21 cellular contexts compared by ENCODE assay signal in the genomic region with DNA sequence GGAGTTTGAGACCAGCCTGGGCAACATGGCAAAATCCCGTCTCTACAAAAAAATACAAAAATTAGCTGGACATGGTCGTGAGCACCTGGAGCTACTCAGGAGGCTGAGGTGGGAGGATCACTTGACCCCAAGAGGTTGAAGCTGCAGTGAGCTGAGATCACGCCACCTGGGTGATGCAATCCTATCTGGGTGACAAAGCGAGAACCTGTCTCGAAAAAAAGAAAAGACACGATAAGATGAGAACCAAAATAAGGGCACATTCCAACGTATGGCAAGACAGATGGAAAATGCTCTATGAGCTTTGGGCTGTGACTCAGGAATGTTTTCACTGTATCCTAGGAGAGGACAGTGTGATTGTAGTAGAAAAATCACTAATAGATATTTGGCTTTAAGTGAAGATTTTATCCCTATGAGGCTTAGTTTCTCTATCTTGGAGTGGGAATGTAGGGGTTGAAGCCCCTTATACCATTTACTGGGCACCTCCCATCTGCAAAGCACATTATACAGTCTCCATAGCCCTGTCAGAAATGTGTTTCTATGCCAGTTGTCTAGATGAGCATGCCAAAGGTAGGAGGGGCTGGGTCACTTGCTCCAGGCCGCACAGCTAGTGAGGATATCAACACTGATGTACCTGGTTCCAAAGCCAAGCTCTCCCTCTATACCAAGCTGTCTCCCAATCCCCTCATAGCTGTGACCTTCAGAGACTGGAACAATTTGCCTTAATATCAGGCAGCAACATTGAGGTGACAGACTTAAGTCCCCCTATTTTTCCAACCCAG. TPM values are rescaled to one million over a fixed set of nuclear protein-coding genes. Genes with fewer than 3 reads are reported as not detected.
DNase-seq lines count a peak whose midpoint lies in the region; ATAC-seq, FAIRE-seq and TF ChIP-seq lines count a peak whose summit lies in the region.
"Had no signal": no experiment of that assay in that cellular context is flagged by ENCODE, and none has a peak within 500 bp of the region (broad histone marks: within the 10 kb centered on the region; RNA-seq: fewer than 3 reads in every experiment).

No MANE protein-coding gene starts in this region.

- no peak for TF ChIP-seq EP300 in K562 (IDR thresholded peaks at IDR 0.05; ENCODE audit: low read length)

- H4K8ac ChIP-seq in trophoblast cell (ENCODE audit: low read depth, low read length): no peak overlapping the region

- no peak overlapping the region for H2AK5ac ChIP-seq in trophoblast cell (ENCODE audit: low read length)

- no peak overlapping the region for H3K14ac ChIP-seq in trophoblast cell (ENCODE audit: low read length)

- no peak overlapping the region for H2BK5ac ChIP-seq in trophoblast cell (ENCODE audit: low read depth, low read length, poor library complexity)

- no peak overlapping the region for H2AFZ ChIP-seq in GM23248
- no peak overlapping the region for H2AFZ ChIP-seq in K562 (ENCODE audit: low read depth, low read length)
- no peak overlapping the region for H2AFZ ChIP-seq in trophoblast cell (ENCODE audit: insufficient read depth, low read length, poor library complexity)

- in situ Hi-C loops in GM23248 (cut with MboI) (no loop called here), K562 (cut with MboI) (no loop called here)

- peak; percentile 51 for ATAC-seq in Right ventricle myocardium superior (ENCODE audit: poor library complexity)
- no peak for ATAC-seq in Right ventricle myocardium inferior
- ATAC-seq in K562: no peak
- ATAC-seq: A549 had no signal

- H4K12ac ChIP-seq in trophoblast cell (ENCODE audit: low read depth, low read length): no peak overlapping the region

- no peak overlapping the region for H3K4me3 ChIP-seq in GM23248
- no peak overlapping the region for H3K4me3 ChIP-seq in K562
- no peak overlapping the region for H3K4me3 ChIP-seq in trophoblast cell (ENCODE audit: low read depth, low read length)
- H3K4me3 ChIP-seq: A549, HAP-1 had no signal

- CTCF ChIA-PET in K562 (lab: Yijun Ruan, JAX; ENCODE audit: low intra/inter-chr PET ratio): interaction anchor here (0.5 kb wide), 1 partner anchor 13 kb away, joined by 6 read pairs; no protein-coding TSS in a partner anchor

- FAIRE-seq in K562 (lab: Jason Lieb, UNC): no peak
- FAIRE-seq: GM12892, GM18507 had no signal

- peaks cover 29% of the 10 kb centered on the region for H3F3A ChIP-seq in GM23248 (ENCODE audit: insufficient read depth)

- no peaks in the 10 kb centered on the region; the same call in 1 of the 2 replicates for H3K36me3 ChIP-seq in GM23248 (ENCODE audit: low read depth)
- H3K36me3 ChIP-seq in K562 (ENCODE audit: control insufficient read depth, insufficient read depth, low read length): no peaks in the 10 kb centered on the region
- H3K36me3 ChIP-seq in trophoblast cell (ENCODE audit: control insufficient read depth in 1 of 2, insufficient read depth in 2 of 2, low read length in 2 of 2): no peaks in the 10 kb centered on the region
- H3K36me3 ChIP-seq: HAP-1 had no signal

- WGBS in GM23248 (ENCODE audit: low coverage in 1 of 2, low lambda C conversion rate in 2 of 2, missing lambda C conversion rate in 2 of 2), 2 experiments: 93% methylated on average over 8 of the region's 8 CpGs
- WGBS in K562 (ENCODE audit: insufficient coverage, low coverage, missing lambda C conversion rate): 3% methylated on average over 8 of the region's 8 CpGs
- no CpG with 5 or more reads among the region's 8 CpGs for WGBS in trophoblast cell (ENCODE audit: extremely low coverage, insufficient coverage, insufficient read length)

- no peak for TF ChIP-seq POLR2A in K562 (conservative IDR thresholded peaks at IDR 0.05)

- H3K79me1 ChIP-seq in trophoblast cell (ENCODE audit: low read length): no peaks in the 10 kb centered on the region

- no peak overlapping the region for H4K91ac ChIP-seq in trophoblast cell (ENCODE audit: low read depth, low read length)

- no peaks in the 10 kb centered on the region for H3K79me2 ChIP-seq in GM23248 (ENCODE audit: insufficient read depth)
- no peaks in the 10 kb centered on the region for H3K79me2 ChIP-seq in K562 (ENCODE audit: control insufficient read depth, insufficient read depth, low read length)
- H3K79me2 ChIP-seq in trophoblast cell (ENCODE audit: control insufficient read depth, insufficient read depth, low read length, poor library complexity): no peaks in the 10 kb centered on the region

- intact Hi-C loops in Right ventricle myocardium superior (cut with DNase I) (no loop called here), Right ventricle myocardium inferior (cut with DNase I) (no loop called here), K562 (cut with micrococcal nuclease) (no loop called here)

- no peaks in the 10 kb centered on the region for H3K9me1 ChIP-seq in K562 (ENCODE audit: control insufficient read depth, insufficient read depth, low read length)

- H3K4me2 ChIP-seq in GM23248 (ENCODE audit: unreplicated experiment): no peak overlapping the region
- no peak overlapping the region for H3K4me2 ChIP-seq in K562 (ENCODE audit: insufficient read depth, low read length)
- H3K4me2 ChIP-seq in trophoblast cell (ENCODE audit: low read length): no peak overlapping the region
- H3K4me2 ChIP-seq: A549 had no signal

- no peak overlapping the region for H2BK120ac ChIP-seq in trophoblast cell (ENCODE audit: insufficient read depth, low read length, poor library complexity)

- no peak overlapping the region for H3K27ac ChIP-seq in GM23248
- H3K27ac ChIP-seq in K562 (ENCODE audit: extremely low read depth, low read depth, low read length): no peak overlapping the region
- no peak overlapping the region for H3K27ac ChIP-seq in trophoblast cell (ENCODE audit: low read depth, low read length)
- H3K27ac ChIP-seq: 22Rv1, C4-2B had no signal

- H3K4me1 ChIP-seq in GM23248 (ENCODE audit: insufficient read depth) (peaks cover 26% of the 10 kb centered on the region), K562 (replicated peaks in 1 of 2; ENCODE audit: control insufficient read depth in 2 of 2, insufficient read depth in 2 of 2, low read length in 2 of 2) (no peaks in the 10 kb centered on the region), trophoblast cell (ENCODE audit: control insufficient read depth in 1 of 2, insufficient read depth in 2 of 2, low read length in 2 of 2) (no peaks in the 10 kb centered on the region)
- H3K4me1 ChIP-seq: HAP-1 had no signal

- BruUV-seq in K562 (replicated peaks; lab: Mats Ljungman, UMichigan): no TSS peak

- no peak overlapping the region for H3K23ac ChIP-seq in trophoblast cell (ENCODE audit: low read length)

- H3K4ac ChIP-seq in trophoblast cell (ENCODE audit: low read depth, low read length): no peak overlapping the region

- H3K27me3 ChIP-seq in GM23248 (replicated peaks; ENCODE audit: insufficient read depth): no peaks in the 10 kb centered on the region
- H3K27me3 ChIP-seq in K562 (ENCODE audit: control insufficient read depth in 2 of 2, insufficient read depth in 2 of 2, low read length in 2 of 2): no peaks in the 10 kb centered on the region
- H3K27me3 ChIP-seq in trophoblast cell (ENCODE audit: insufficient read depth, low read length): no peaks in the 10 kb centered on the region

- no peak overlapping the region for H2BK12ac ChIP-seq in trophoblast cell (ENCODE audit: low read length)

- no peak for TF ChIP-seq CTCF in K562 (IDR thresholded peaks at IDR 0.05 in 2 of 3, conservative IDR thresholded peaks at IDR 0.05 in 1 of 3; ENCODE audit: insufficient read depth in 2 of 3, low read depth in 1 of 3, low read length in 3 of 3)

- H3K9me3 ChIP-seq in GM23248 (ENCODE audit: low read depth): no peaks in the 10 kb centered on the region
- H3K9me3 ChIP-seq in K562 (replicated peaks; ENCODE audit: control insufficient read depth, insufficient read depth, low read depth, low read length): no peaks in the 10 kb centered on the region
- no peaks in the 10 kb centered on the region for H3K9me3 ChIP-seq in trophoblast cell (ENCODE audit: insufficient read depth, low read depth, low read length)
- H3K9me3 ChIP-seq: HAP-1 had no signal

- H3K9ac ChIP-seq in GM23248 (no peak overlapping the region), K562 (ENCODE audit: insufficient read depth in 1 of 2, low read depth in 2 of 2, low read length in 2 of 2) (no peak overlapping the region), trophoblast cell (ENCODE audit: low read length) (no peak overlapping the region)

- no peaks in the 10 kb centered on the region for H3K9me2 ChIP-seq in GM23248 (ENCODE audit: insufficient read depth)

- POLR2A ChIA-PET in K562 (lab: Yijun Ruan, JAX): interaction anchor here (0.6 kb wide), 1 partner anchor 44 kb away, joined by 3 read pairs; no protein-coding TSS in a partner anchor

- DNase-seq in Right ventricle myocardium superior (no peak), Right ventricle myocardium inferior (ENCODE audit: missing footprints) (no peak), GM23248 (peak; percentile 25), K562 (ENCODE audit: extremely low read depth in 1 of 4, low spot score in 3 of 4) (no peak), trophoblast cell (peak; percentile 65 to 94), NCI-H446 (lab: John Stamatoyannopoulos, UW) (no peak), SIG-M5 treated with dmso at 0.1 percent for 504 hours (lab: John Stamatoyannopoulos, UW; ENCODE audit: unreplicated experiment) (no peak)
- DNase-seq: AML-193; CD4-positive, alpha-beta memory T cell; DMS153; DMS79; GDM1 had no signal

- no peaks in the 10 kb centered on the region for H4K20me1 ChIP-seq in GM23248 (ENCODE audit: insufficient read depth)
- H4K20me1 ChIP-seq in K562 (replicated peaks; ENCODE audit: control insufficient read depth, insufficient read depth, low read length): no peaks in the 10 kb centered on the region

- TF ChIP-seq RAD21 in K562 (CRISPR knock-in tag; conservative IDR thresholded peaks at IDR 0.05 in 1 of 2, IDR thresholded peaks at IDR 0.05 in 1 of 2): no peak

- no peak overlapping the region for H3K18ac ChIP-seq in trophoblast cell (ENCODE audit: low read length)

RNA-seq across cellular contexts. Expression of gene NR2E3, which starts 53.6 kb away (rescaled TPM):
- total RNA-seq in Right ventricle myocardium superior (0.70 TPM), Right ventricle myocardium inferior (not detected), K562 (2014; rRNA removed) (not detected in 2 replicates), K562 (2014; rRNA removed; fragmentation: Illumina TruSeq; extraction: Trizol) (not detected in 2 replicates), K562 (2015; rRNA removed; fragmentation: Illumina TruSeq; extraction: Trizol) (not detected in 2 replicates), K562 (2021) (not detected in 2 replicates)
- not detected in 2 replicates for total RNA-seq in GM23248 (2014; rRNA removed; shearing (Covaris generic))
- polyA plus RNA-seq in GM23248 (2016; fragmentation: Nextera tagmentation; extraction: Ambion mirVana) (0.15 and 0.65 TPM in 2 replicates), K562 (2011; rRNA removed) (not detected in 2 replicates), K562 (2014; fragmentation: Illumina TruSeq; extraction: Trizol) (not detected in 2 replicates), K562 (2014; fragmentation: Nextera tagmentation; extraction: Ambion mirVana) (not detected), K562 (2014; rRNA removed) (not detected in 2 replicates)
- not detected in 2 replicates for total RNA-seq in K562 (2011; cell fraction: chromatin; rRNA removed; ENCODE audit: low replicate concordance)
- total RNA-seq in K562 (2011; cell fraction: nucleolus; rRNA removed): not detected in 2 replicates
- not detected in 2 replicates for total RNA-seq in K562 (2011; cell fraction: nucleoplasm; rRNA removed)
- not detected in 2 replicates for polyA plus RNA-seq in K562 (2011; cell fraction: cytosol; rRNA removed)
- polyA plus RNA-seq in K562 (2011; cell fraction: nucleus; rRNA removed): not detected in 2 replicates
- polyA plus RNA-seq in K562 (2012): not detected in 2 replicates
- not detected in 2 replicates for polyA minus RNA-seq in K562 (2011; rRNA and poly(A)+ RNA removed)
- not detected in 2 replicates for polyA minus RNA-seq in K562 (2011; cell fraction: cytosol; rRNA and poly(A)+ RNA removed)
- not detected in 2 replicates for polyA minus RNA-seq in K562 (2011; cell fraction: nucleus; rRNA and poly(A)+ RNA removed)
- polyA plus RNA-seq in trophoblast cell (2013): 0.12 and 0.14 TPM in 2 replicates
- total RNA-seq: CD4-positive, alpha-beta memory T cell; Daoy; H4 had no signal
- polyA plus RNA-seq: BJ; CD4-positive, alpha-beta memory T cell had no signal

Comparison
In these comparisons a context has a peak if more than half of its experiments do, and no peak if none do; other contexts are left out.
1. DNase-seq: peak in GM23248 (single experiment) and trophoblast cell (2 of 2); none in Right ventricle myocardium superior (single experiment), Right ventricle myocardium inferior (single experiment), K562 (0 of 4), NCI-H446 (0 of 2) and SIG-M5 treated with dmso at 0.1 percent for 504 hours (single experiment).